Comparison of ENCODE assay signal across 14 cellular contexts in genomic region chr9:93100265-93100636, GRCh38. TPM values are rescaled to one million over a fixed set of nuclear protein-coding genes. Genes with fewer than 3 reads are reported as not detected.
DNase-seq lines count a peak whose midpoint lies in the region; ATAC-seq and TF ChIP-seq lines count a peak whose summit lies in the region.
"Had no signal": no experiment of that assay in that cellular context is flagged by ENCODE, and none has a peak within 500 bp of the region (broad histone marks: within the 10 kb centered on the region; RNA-seq: fewer than 3 reads in every experiment).

No MANE protein-coding gene starts in this region.

- no peak overlapping the region for H2AFZ ChIP-seq in mammary epithelial cell (ENCODE audit: low read depth, low read length)

- H3K9me3 ChIP-seq in RWPE2 (ENCODE audit: severe bottlenecking) (peaks cover 7% of the 10 kb centered on the region), sigmoid colon (no peaks in the 10 kb centered on the region), mammary epithelial cell (replicated peaks; ENCODE audit: insufficient read depth, low read length) (peaks cover 3% of the 10 kb centered on the region)
- H3K9me3 ChIP-seq: thyroid gland had no signal

- H3K4me3 ChIP-seq in RWPE2 (ENCODE audit: severe bottlenecking) (no peak overlapping the region), sigmoid colon (no peak overlapping the region), mammary epithelial cell (replicated peaks in 1 of 3; ENCODE audit: insufficient read depth in 1 of 3, low read depth in 2 of 3, low read length in 3 of 3) (no peak overlapping the region)
- H3K4me3 ChIP-seq: A549, SJSA1, thyroid gland had no signal

- no peaks in the 10 kb centered on the region for H4K20me1 ChIP-seq in mammary epithelial cell (ENCODE audit: insufficient read depth, low read length)

- CTCF ChIA-PET in mammary epithelial cell (lab: Charles Lee; ENCODE audit: low non-redundant PET), result no interaction called here

- H3K4me2 ChIP-seq in mammary epithelial cell (ENCODE audit: insufficient read depth, low read depth, low read length), result no peak overlapping the region
- H3K4me2 ChIP-seq: A549 had no signal

- peaks cover 86% of the 10 kb centered on the region for H3K79me2 ChIP-seq in mammary epithelial cell (ENCODE audit: insufficient read depth, low read length)

- in situ Hi-C loops in mammary epithelial cell (cut with MboI; ENCODE audit: low sequenced_read_pairs in 2 of 2), result no loop called here

- no peak overlapping the region for H3K9ac ChIP-seq in mammary epithelial cell (ENCODE audit: insufficient read depth, low read length)

- dilution Hi-C loops in mammary epithelial cell (cut with HindIII; ENCODE audit: low sequenced_read_pairs), result no loop called here

- DNase-seq in activated CD8-positive, alpha-beta memory T cell treated with anti-CD3 and anti-CD28 coated beads, Interleukin-2, amount 50 U/mL, for 4 hours, result peak; percentile 3
- no peak for DNase-seq in activated CD8-positive, alpha-beta memory T cell treated with anti-CD3 and anti-CD28 coated beads for 24 hours
- DNase-seq in RWPE2 (ENCODE audit: low spot score), result peak; percentile 19
- peak; percentile 22 for DNase-seq in islet precursor cell
- peak; percentile 53 for DNase-seq in sigmoid colon
- no peak for DNase-seq in stimulated activated CD4-positive, alpha-beta T cell treated with anti-CD3 and anti-CD28 coated beads, Interleukin-4, amount 100 ng/mL, for 1 hour
- no peak for DNase-seq in mammary epithelial cell
- DNase-seq: activated CD4-positive, alpha-beta T cell treated with anti-CD3 and anti-CD28 coated beads for 1 hour; DMS79; NCI-H82; thyroid gland had no signal

- TF ChIP-seq EP300 in sigmoid colon (IDR thresholded peaks at IDR 0.05), result no peak

- WGBS in sigmoid colon, 2 donors, result 93 to 95% methylated on average over 8 of the region's 8 CpGs
- 92% methylated on average over 6 of the region's 8 CpGs for WGBS in mammary epithelial cell (ENCODE audit: low coverage, missing lambda C conversion rate)

- TF ChIP-seq POLR2A in sigmoid colon (IDR thresholded peaks at IDR 0.05), result no peak

- H3K36me3 ChIP-seq in RWPE2 (ENCODE audit: low read depth) (peaks cover 20% of the 10 kb centered on the region; the same call in 1 of the 2 replicates), sigmoid colon (no peaks in the 10 kb centered on the region), mammary epithelial cell (ENCODE audit: insufficient read depth, low read length) (no peaks in the 10 kb centered on the region)
- H3K36me3 ChIP-seq: thyroid gland had no signal

- no peak overlapping the region for H3K27ac ChIP-seq in RWPE2 (ENCODE audit: poor library complexity, severe bottlenecking)
- H3K27ac ChIP-seq in sigmoid colon, result peak overlapping the region in 3 of 4 donors; percentile 96 to 99 (median 99)
- H3K27ac ChIP-seq in mammary epithelial cell (ENCODE audit: insufficient read depth, low read depth, low read length), result no peak overlapping the region
- H3K27ac ChIP-seq: SJSA1, thyroid gland had no signal

- no TSS peak for BruUV-seq in mammary epithelial cell (replicated peaks; lab: Mats Ljungman, UMichigan)

- TF ChIP-seq CTCF in RWPE2 (IDR thresholded peaks at IDR 0.05; ENCODE audit: poor library complexity, severe bottlenecking), result no peak
- TF ChIP-seq CTCF in sigmoid colon (IDR thresholded peaks at IDR 0.05), result no peak
- TF ChIP-seq CTCF in mammary epithelial cell (conservative IDR thresholded peaks at IDR 0.05 in 1 of 2, IDR thresholded peaks at IDR 0.05 in 1 of 2; ENCODE audit: extremely low read depth in 1 of 2, insufficient read depth in 1 of 2, low read depth in 1 of 2, low read length in 2 of 2), result no peak

- no peak for ATAC-seq in RWPE2 (ENCODE audit: low read depth)
- no peak for ATAC-seq in GM18517 (IDR thresholded peaks at IDR 0.05; ENCODE audit: unreplicated experiment)
- ATAC-seq: A549 had no signal

- H3K4me1 ChIP-seq in RWPE2 (ENCODE audit: insufficient read depth, poor library complexity, severe bottlenecking) (peaks cover 21% of the 10 kb centered on the region), sigmoid colon (peaks cover 0 to 40% (median 35%) of the 10 kb centered on the region in 4 donors), mammary epithelial cell (ENCODE audit: insufficient read depth, low read length) (peaks cover 29% of the 10 kb centered on the region)

- H3K27me3 ChIP-seq in RWPE2 (ENCODE audit: insufficient read depth, poor library complexity, severe bottlenecking) (no peaks in the 10 kb centered on the region), sigmoid colon (no peaks in the 10 kb centered on the region), mammary epithelial cell (ENCODE audit: insufficient read depth, low read length) (no peaks in the 10 kb centered on the region)
- H3K27me3 ChIP-seq: SJSA1, thyroid gland had no signal

- intact Hi-C loops in sigmoid colon (cut with DNase I) (no loop called here), mammary epithelial cell (cut with micrococcal nuclease) (no loop called here)

RNA-seq across cellular contexts. Expression of gene CARD19, which starts 4.2 kb away (rescaled TPM):
- 10 to 100 TPM; 51.2 to 88.4 (median 85.0) TPM for total RNA-seq in sigmoid colon
- polyA plus RNA-seq in sigmoid colon, result 10 to 100 TPM; 56.8 to 87.2 (median 66.1) TPM
- 10 to 100 TPM; 56.1 to 68.8 TPM for total RNA-seq in mammary epithelial cell
- polyA plus RNA-seq in mammary epithelial cell, result 77.6 TPM
- polyA minus RNA-seq in mammary epithelial cell, result 10.8 TPM

RNA-seq across cellular contexts. Expression of gene NINJ1, which starts 33.8 kb away (rescaled TPM):
- total RNA-seq in sigmoid colon (100 to 1,000 TPM in 1 of 4 donors, 10 to 100 TPM in 3; 56.5 to 116 (median 69.6) TPM), mammary epithelial cell (10 to 100 TPM; 50.2 to 92.2 TPM)
- polyA plus RNA-seq in sigmoid colon (10 to 100 TPM; 28.9 to 58.7 (median 53.5) TPM), mammary epithelial cell (48.5 TPM)
- 69.2 TPM for polyA minus RNA-seq in mammary epithelial cell

RNA-seq across cellular contexts. Expression of gene SUSD3, which starts 41.8 kb away (rescaled TPM):
- 1 to 10 TPM; 1.9 to 7.2 (median 4.7) TPM for total RNA-seq in sigmoid colon
- 10 to 100 TPM in 1 of 3 donors, under 1 TPM in 1, not detected in 1; 0.92 to 15.2 TPM for polyA plus RNA-seq in sigmoid colon
- total RNA-seq in mammary epithelial cell, result 1 to 10 TPM in 1 of 2 donors, not detected in 1; 1.8 TPM
- 0.11 TPM for polyA plus RNA-seq in mammary epithelial cell
- polyA minus RNA-seq in mammary epithelial cell, result not detected
- total RNA-seq: SJSA1 had no signal

Comparison
In these comparisons a context has a peak if more than half of its experiments do, and no peak if none do; other contexts are left out.
1. DNase-seq: peak in activated CD8-positive, alpha-beta memory T cell treated with anti-CD3 and anti-CD28 coated beads, Interleukin-2, amount 50 U/mL, for 4 hours (single experiment), RWPE2 (single experiment), islet precursor cell (single experiment) and sigmoid colon (single experiment); none in activated CD8-positive, alpha-beta memory T cell treated with anti-CD3 and anti-CD28 coated beads for 24 hours (single experiment), stimulated activated CD4-positive, alpha-beta T cell treated with anti-CD3 and anti-CD28 coated beads, Interleukin-4, amount 100 ng/mL, for 1 hour (single experiment) and mammary epithelial cell (single experiment).
2. H3K27ac ChIP-seq: peak in sigmoid colon (3 of 4); none in RWPE2 (single experiment) and mammary epithelial cell (single experiment).